8 cellular contexts compared by ENCODE assay signal in the genomic region with DNA sequence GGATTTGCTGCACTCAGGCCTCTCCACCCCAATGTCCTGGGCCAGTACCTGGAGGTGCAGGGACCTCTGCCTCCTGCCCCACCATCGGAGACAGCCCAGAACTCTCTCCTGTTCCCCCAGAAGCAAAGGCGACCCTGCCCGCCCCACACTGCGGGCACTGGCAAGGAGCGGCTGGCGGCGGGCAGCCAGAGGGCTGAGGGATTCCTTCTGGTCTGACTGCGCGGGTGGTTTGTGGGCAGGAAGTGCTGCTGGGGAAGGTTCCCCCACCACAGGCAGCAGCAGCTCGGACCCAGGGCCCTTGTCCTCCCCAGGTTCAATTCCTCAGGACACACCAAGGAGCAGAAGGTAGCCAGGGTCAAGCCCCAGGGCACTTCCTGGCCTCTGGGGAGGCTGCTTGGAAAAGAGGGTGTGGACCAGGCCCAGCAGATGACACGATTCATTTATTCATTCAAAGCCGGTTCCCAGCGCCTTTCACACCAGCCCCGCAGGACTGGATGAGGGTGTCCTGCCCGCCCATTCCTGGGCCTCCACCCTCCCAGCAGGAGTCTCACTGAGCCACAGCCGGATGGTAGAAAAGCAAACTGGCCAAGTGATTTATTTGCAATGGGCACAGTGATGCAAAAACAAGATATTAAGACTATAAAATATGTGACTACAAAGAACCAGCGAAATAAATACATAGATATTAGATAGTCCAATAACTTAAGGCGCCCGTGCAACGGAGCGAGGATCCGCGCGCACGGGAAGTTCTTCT. TPM values are rescaled to one million over a fixed set of nuclear protein-coding genes. Genes with fewer than 3 reads are reported as not detected.
A peak's percentile ranks its signal among the peaks of the same experiment; 100 is the strongest.
DNase-seq lines count a peak whose midpoint lies in the region; ATAC-seq and TF ChIP-seq lines count a peak whose summit lies in the region.

No MANE protein-coding gene starts in this region.

- H3K27me3 Mint-ChIP-seq in activated CD8-positive, alpha-beta memory T cell treated with anti-CD3 and anti-CD28 coated beads, Interleukin-2, amount 10 ng/mL, durations not matched to agents 7 days and 5 days: peaks cover 22% of the 10 kb centered on the region
- H3K27me3 Mint-ChIP-seq in activated naive CD8-positive, alpha-beta T cell: no peaks in the 10 kb centered on the region

- H3K4me3 Mint-ChIP-seq in activated CD8-positive, alpha-beta memory T cell treated with anti-CD3 and anti-CD28 coated beads, Interleukin-2, amount 10 ng/mL, durations not matched to agents 7 days and 5 days: peak overlapping the region; percentile 15
- H3K4me3 Mint-ChIP-seq in activated naive CD8-positive, alpha-beta T cell: peak overlapping the region; percentile 82

- intact Hi-C loops in stomach (cut with DNase I; ENCODE audit: low total_unique reads): no loop called here

- no peaks in the 10 kb centered on the region for H3K79me2 ChIP-seq in hepatocyte

- H3K27ac ChIP-seq in hepatocyte (no peak overlapping the region), stomach (peak overlapping the region; percentile 84 to 89 (median 88))

- no peak for ATAC-seq in activated CD8-positive, alpha-beta memory T cell treated with anti-CD3 and anti-CD28 coated beads, Interleukin-2, amount 10 ng/mL, durations not matched to agents 7 days and 5 days
- ATAC-seq in GM19395 (IDR thresholded peaks at IDR 0.05; ENCODE audit: unreplicated experiment): no peak
- ATAC-seq in GM21390 (IDR thresholded peaks at IDR 0.05; ENCODE audit: unreplicated experiment): no peak

- CTCF ChIA-PET in activated CD8-positive, alpha-beta memory T cell treated with anti-CD3 and anti-CD28 coated beads, Interleukin-2, amount 10 ng/mL, durations not matched to agents 7 days and 5 days (lab: Charles Lee): interaction anchor here (0.7 to 5.1 kb wide), 8 partner anchors 14 to 395 kb away, joined by 3 to 51 read pairs (median 18); a partner anchor contains a TSS

- no peaks in the 10 kb centered on the region for H3K36me3 Mint-ChIP-seq in activated CD8-positive, alpha-beta memory T cell treated with anti-CD3 and anti-CD28 coated beads, Interleukin-2, amount 10 ng/mL, durations not matched to agents 7 days and 5 days
- no peaks in the 10 kb centered on the region for H3K36me3 Mint-ChIP-seq in activated naive CD8-positive, alpha-beta T cell

- no peaks in the 10 kb centered on the region for H3K9me2 ChIP-seq in hepatocyte (replicated peaks; ENCODE audit: insufficient read depth)

- no peak for TF ChIP-seq EP300 in stomach (IDR thresholded peaks at IDR 0.05)

- H3K27ac Mint-ChIP-seq in activated CD8-positive, alpha-beta memory T cell treated with anti-CD3 and anti-CD28 coated beads, Interleukin-2, amount 10 ng/mL, durations not matched to agents 7 days and 5 days: no peak overlapping the region
- peak overlapping the region; percentile 28 for H3K27ac Mint-ChIP-seq in activated naive CD8-positive, alpha-beta T cell

- H4K20me1 ChIP-seq in hepatocyte (ENCODE audit: insufficient read depth, poor library complexity, severe bottlenecking): no peaks in the 10 kb centered on the region

- 47% methylated on average over 25 of the region's 25 CpGs for WGBS in hepatocyte (ENCODE audit: low lambda C conversion rate, missing lambda C conversion rate)
- 32 to 38% (median 34%) methylated on average over 23 to 25 of the region's 25 CpGs for WGBS in stomach, 5 donors

- H3K4me1 Mint-ChIP-seq in activated CD8-positive, alpha-beta memory T cell treated with anti-CD3 and anti-CD28 coated beads, Interleukin-2, amount 10 ng/mL, durations not matched to agents 7 days and 5 days: peaks cover 28% of the 10 kb centered on the region
- peaks cover 17% of the 10 kb centered on the region for H3K4me1 Mint-ChIP-seq in activated naive CD8-positive, alpha-beta T cell (ENCODE audit: low read depth)

- H3K4me3 ChIP-seq in hepatocyte: peak overlapping the region; percentile 24
- peak overlapping the region; percentile 52 to 71 (median 60) for H3K4me3 ChIP-seq in stomach

- H3K9me3 ChIP-seq in hepatocyte (ENCODE audit: low read depth) (no peaks in the 10 kb centered on the region), stomach (no peaks in the 10 kb centered on the region)

- no peak for TF ChIP-seq POLR2A in stomach (IDR thresholded peaks at IDR 0.05)

- peaks cover 26% of the 10 kb centered on the region for H3K27me3 ChIP-seq in hepatocyte
- H3K27me3 ChIP-seq in stomach: peaks cover 0 to 53% (median 12%) of the 10 kb centered on the region in 3 donors

- no peaks in the 10 kb centered on the region for H3K9me3 Mint-ChIP-seq in activated CD8-positive, alpha-beta memory T cell treated with anti-CD3 and anti-CD28 coated beads, Interleukin-2, amount 10 ng/mL, durations not matched to agents 7 days and 5 days (ENCODE audit: low read depth)
- no peaks in the 10 kb centered on the region for H3K9me3 Mint-ChIP-seq in activated naive CD8-positive, alpha-beta T cell (ENCODE audit: low read depth)

- TF ChIP-seq CTCF in hepatocyte (IDR thresholded peaks at IDR 0.05; ENCODE audit: poor library complexity) (no peak), stomach (IDR thresholded peaks at IDR 0.05) (no peak), GM10266 (IDR thresholded peaks at IDR 0.05; ENCODE audit: control insufficient read depth, insufficient read depth, low read depth, missing control alignments) (no peak)

- DNase-seq in activated CD8-positive, alpha-beta memory T cell treated with anti-CD3 and anti-CD28 coated beads, Interleukin-2, amount 10 ng/mL, durations not matched to agents 7 days and 5 days: no peak
- no peak for DNase-seq in activated CD8-positive, alpha-beta memory T cell treated with anti-CD3 and anti-CD28 coated beads for 24 hours
- DNase-seq in hepatocyte (ENCODE audit: low spot score) (no peak), stomach (no peak), GM10266 (ENCODE audit: extremely low spot score) (no peak)

- H3K36me3 ChIP-seq in hepatocyte (replicated peaks; ENCODE audit: insufficient read depth, low read depth) (no peaks in the 10 kb centered on the region), stomach (no peaks in the 10 kb centered on the region)

- no peak overlapping the region for H2AFZ ChIP-seq in hepatocyte

- H3K4me1 ChIP-seq in hepatocyte (ENCODE audit: insufficient read depth) (peaks cover 16% of the 10 kb centered on the region), stomach (peaks cover 33 to 68% (median 52%) of the 10 kb centered on the region in 4 donors)

- peak overlapping the region; percentile 88 for H3K4me2 ChIP-seq in hepatocyte

RNA-seq across cellular contexts. Expression of gene PHLDA2, which starts 1.2 kb away (rescaled TPM):
- 1 to 10 TPM; 1.1 to 3.6 TPM for total RNA-seq in activated CD8-positive, alpha-beta memory T cell treated with anti-CD3 and anti-CD28 coated beads, Interleukin-2, amount 10 ng/mL, durations not matched to agents 7 days and 5 days
- total RNA-seq in hepatocyte (7.1 and 8.5 TPM in 2 replicates), stomach (10 to 100 TPM in 1 of 5 donors, 1 to 10 TPM in 1, not detected in 3; 3.1 to 34.2 TPM)
- polyA plus RNA-seq in hepatocyte (62.4 and 67.4 TPM in 2 replicates), stomach (10 to 100 TPM; 19.7 to 32.7 (median 25.5) TPM)

RNA-seq across cellular contexts. Expression of gene CDKN1C, which starts 42.5 kb away (rescaled TPM):
- total RNA-seq in activated CD8-positive, alpha-beta memory T cell treated with anti-CD3 and anti-CD28 coated beads, Interleukin-2, amount 10 ng/mL, durations not matched to agents 7 days and 5 days: under 1 TPM; 0.44 to 0.87 TPM
- total RNA-seq in hepatocyte: 411 and 470 TPM in 2 replicates
- 526 and 563 TPM in 2 replicates for polyA plus RNA-seq in hepatocyte
- 10 to 100 TPM; 10.5 to 99.1 (median 14.2) TPM for total RNA-seq in stomach
- polyA plus RNA-seq in stomach: 10 to 100 TPM; 41.7 to 51.0 (median 42.9) TPM

Comparison
In these comparisons a context has a peak if more than half of its experiments do, and no peak if none do; other contexts are left out.
1. RNA of gene CDKN1C, which starts 42.5 kb away (total RNA-seq): 411 to 470 TPM in hepatocyte and 10.5 to 99.1 TPM in stomach; 0.44 to 0.87 TPM in activated CD8-positive, alpha-beta memory T cell treated with anti-CD3 and anti-CD28 coated beads, Interleukin-2, amount 10 ng/mL, durations not matched to agents 7 days and 5 days; every median in the first group is over 4 times any median in the second.